Comparison of ENCODE assay signal across 8 cellular contexts in genomic region chr7:5420841-5421625, GRCh38. TPM values are rescaled to one million over a fixed set of nuclear protein-coding genes. Genes with fewer than 3 reads are reported as not detected.
A peak's percentile ranks its signal among the peaks of the same experiment; 100 is the strongest.
DNase-seq lines count a peak whose midpoint lies in the region; ATAC-seq and TF ChIP-seq lines count a peak whose summit lies in the region.

No MANE protein-coding gene starts in this region.

- H3K9ac ChIP-seq in Loucy (ENCODE audit: low read depth, low read length, poor library complexity, severe bottlenecking) = peak overlapping the region; percentile 99

- TF ChIP-seq CTCF in Loucy (conservative IDR thresholded peaks at IDR 0.05; ENCODE audit: low read length) (no peak), cardiac fibroblast (IDR thresholded peaks at IDR 0.05; ENCODE audit: low read depth, low read length) (no peak), lower lobe of right lung (IDR thresholded peaks at IDR 0.05) (no peak), tibial artery (IDR thresholded peaks at IDR 0.05) (no peak)

- peaks cover 35 to 66% (median 45%) of the 10 kb centered on the region in 3 donors for H3K4me1 Mint-ChIP-seq in CD8-positive, alpha-beta memory T cell

- H3K27me3 ChIP-seq in CD8-positive, alpha-beta memory T cell (ENCODE audit: insufficient read depth, low read length, poor library complexity, severe bottlenecking) = peaks cover 62% of the 10 kb centered on the region
- H3K27me3 ChIP-seq in Loucy (ENCODE audit: insufficient read depth, low read length, poor library complexity, severe bottlenecking) (peaks cover 5% of the 10 kb centered on the region), lower lobe of right lung (ENCODE audit: low read depth) (no peaks in the 10 kb centered on the region), tibial artery (no peaks in the 10 kb centered on the region)

- CTCF ChIA-PET in CD8-positive, alpha-beta memory T cell (lab: Charles Lee) = interaction anchor here (1.9 kb wide), 1 partner anchor 24 kb away, joined by 13 read pairs; no protein-coding TSS in a partner anchor

- H3K36me3 ChIP-seq in CD8-positive, alpha-beta memory T cell (ENCODE audit: insufficient read depth, low read length) = no peaks in the 10 kb centered on the region
- H3K36me3 ChIP-seq in Loucy (ENCODE audit: insufficient read depth, low read length) = no peaks in the 10 kb centered on the region
- no peaks in the 10 kb centered on the region for H3K36me3 ChIP-seq in lower lobe of right lung
- peaks cover 0 to 4% (median 4%) of the 10 kb centered on the region in 3 donors for H3K36me3 ChIP-seq in tibial artery

- intact Hi-C loops in lower lobe of right lung (cut with DNase I) = no loop called here
- intact Hi-C loops in tibial artery (cut with DNase I; ENCODE audit: low total_unique reads) = no loop called here

- peak overlapping the region; percentile 73 for H3K4me3 ChIP-seq in CD8-positive, alpha-beta memory T cell (ENCODE audit: low read length)
- H3K4me3 ChIP-seq in Loucy (ENCODE audit: low read length, poor library complexity, severe bottlenecking) (peak overlapping the region; percentile 98), cardiac fibroblast (replicated peaks in 1 of 2; ENCODE audit: low read depth in 2 of 2, low read length in 2 of 2) (peak overlapping the region; percentile 74 to 80), lower lobe of right lung (peak overlapping the region; percentile 96), tibial artery (peak overlapping the region; percentile 90 to 98)

- H4K20me1 ChIP-seq in Loucy (ENCODE audit: insufficient read depth, low read length, poor library complexity, severe bottlenecking) = peaks cover 55% of the 10 kb centered on the region

- peaks cover 58 to 63% of the 10 kb centered on the region in 2 donors for H3K27me3 Mint-ChIP-seq in CD8-positive, alpha-beta memory T cell

- no peaks in the 10 kb centered on the region for H3K9me3 Mint-ChIP-seq in CD8-positive, alpha-beta memory T cell

- H3K4me2 ChIP-seq in Loucy (ENCODE audit: low read depth, low read length, poor library complexity, severe bottlenecking) = peak overlapping the region; percentile 84

- H3K4me1 ChIP-seq in CD8-positive, alpha-beta memory T cell (ENCODE audit: insufficient read depth, low read length) = peaks cover 56% of the 10 kb centered on the region
- peaks cover 32% of the 10 kb centered on the region for H3K4me1 ChIP-seq in Loucy (ENCODE audit: insufficient read depth, low read length, poor library complexity, severe bottlenecking)
- H3K4me1 ChIP-seq in lower lobe of right lung = peaks cover 34% of the 10 kb centered on the region
- H3K4me1 ChIP-seq in tibial artery = peaks cover 0 to 29% (median 20%) of the 10 kb centered on the region in 4 donors

- no peaks in the 10 kb centered on the region for H3K36me3 Mint-ChIP-seq in CD8-positive, alpha-beta memory T cell

- DNase-seq in CD8-positive, alpha-beta memory T cell = no peak
- peak in 1 of 2 donors; percentile 29 for DNase-seq in cardiac fibroblast (ENCODE audit: low read depth in 2 of 2)
- peak; percentile 69 for DNase-seq in lower lobe of right lung
- DNase-seq in tibial artery = no peak
- DNase-seq in SK-N-DZ (ENCODE audit: low spot score) = no peak
- DNase-seq in mucosa of gallbladder (ENCODE audit: low spot score) = no peak
- DNase-seq in effector CD8-positive, alpha-beta T cell (lab: John Stamatoyannopoulos, UW) = no peak

- no peaks in the 10 kb centered on the region for H3K9me2 ChIP-seq in Loucy (replicated peaks; ENCODE audit: low read depth, low read length)

- POLR2A ChIA-PET in CD8-positive, alpha-beta memory T cell (lab: Charles Lee) = interaction anchor here (3.4 kb wide), 1 partner anchor 24 kb away, joined by 16 read pairs; no protein-coding TSS in a partner anchor

- H3K79me2 ChIP-seq in Loucy (ENCODE audit: insufficient read depth, low read length) = peaks cover 95% of the 10 kb centered on the region

- peak overlapping the region; percentile 74 for H3K27ac ChIP-seq in CD8-positive, alpha-beta memory T cell (ENCODE audit: low read depth, low read length)
- H3K27ac ChIP-seq in lower lobe of right lung (peak overlapping the region; percentile 99), tibial artery (peak overlapping the region; percentile 99)

- no peak overlapping the region for H2AFZ ChIP-seq in Loucy (ENCODE audit: low read length)

- H3K9me3 ChIP-seq in CD8-positive, alpha-beta memory T cell (ENCODE audit: low read length) = no peaks in the 10 kb centered on the region
- H3K9me3 ChIP-seq in Loucy (ENCODE audit: insufficient read depth, low read depth, low read length) (no peaks in the 10 kb centered on the region), lower lobe of right lung (no peaks in the 10 kb centered on the region), tibial artery (no peaks in the 10 kb centered on the region)

- peak overlapping the region in 1 of 8 donors; percentile 24 for H3K27ac Mint-ChIP-seq in CD8-positive, alpha-beta memory T cell

- H3K4me3 Mint-ChIP-seq in CD8-positive, alpha-beta memory T cell = peak overlapping the region; percentile 66 to 88 (median 77)

- H3F3A ChIP-seq in Loucy (ENCODE audit: low read depth) = no peaks in the 10 kb centered on the region

- no peak for ATAC-seq in lower lobe of right lung

RNA-seq across cellular contexts. Expression of gene TNRC18, which starts 2.6 kb away (rescaled TPM):
- total RNA-seq in CD8-positive, alpha-beta memory T cell = 10 to 100 TPM; 44.7 to 47.4 TPM
- polyA plus RNA-seq in CD8-positive, alpha-beta memory T cell = 2.1 TPM
- total RNA-seq in lower lobe of right lung = 104 TPM
- 9.9 and 18.7 TPM in 2 replicates for polyA plus RNA-seq in SK-N-DZ (2014; cell fraction: cytosol; rRNA removed)
- polyA plus RNA-seq in SK-N-DZ (2014; cell fraction: nucleus; rRNA removed) = 14.0 and 23.4 TPM in 2 replicates
- total RNA-seq in mucosa of gallbladder = 171 TPM
